31 cellular contexts compared by ENCODE assay signal in genomic region chr16:57751539-57752202, GRCh38. TPM values are rescaled to one million over a fixed set of nuclear protein-coding genes. Genes with fewer than 3 reads are reported as not detected.
"Had no signal": no experiment of that assay in that cellular context is flagged by ENCODE, and none has a peak within 500 bp of the region (broad histone marks: within the 10 kb centered on the region; RNA-seq: fewer than 3 reads in every experiment).

No MANE protein-coding gene starts in this region.

- H3K4me1 ChIP-seq: adrenal gland, gastroesophageal sphincter, right lobe of liver, uterus had no signal

- H3K9me3 Mint-ChIP-seq: activated naive CD8-positive, alpha-beta T cell treated with anti-CD3 and anti-CD28 coated beads for 36 hours; neural progenitor cell; stimulated activated naive CD8-positive, alpha-beta T cell treated with anti-CD3 and anti-CD28 coated beads, Interleukin-15, Interleukin-2, amounts not matched to agents 100 ng/mL and 50 ng/mL, for 24 hours had no signal

- H3K4me2 ChIP-seq: neural progenitor cell had no signal

- H3K27ac Mint-ChIP-seq: activated CD4-positive, alpha-beta T cell treated with anti-CD3 and anti-CD28 coated beads for 36 hours; activated CD8-positive, alpha-beta memory T cell treated with anti-CD3 and anti-CD28 coated beads, Interleukin-2, amount 10 ng/mL, durations not matched to agents 7 days and 5 days; activated naive CD8-positive, alpha-beta T cell treated with anti-CD3 and anti-CD28 coated beads for 36 hours; stimulated activated naive CD8-positive, alpha-beta T cell treated with anti-CD3 and anti-CD28 coated beads, Interleukin-15, Interleukin-2, amounts not matched to agents 100 ng/mL and 50 ng/mL, for 24 hours had no signal

- H3K9ac ChIP-seq: neural progenitor cell had no signal

- FAIRE-seq: endothelial cell of umbilical vein, keratinocyte had no signal

- H3K27ac ChIP-seq: adrenal gland, gastroesophageal sphincter, neural progenitor cell, right lobe of liver, thoracic aorta, uterus had no signal

- H3K4me3 ChIP-seq: adrenal gland, gastroesophageal sphincter, lung, neural progenitor cell, right lobe of liver, thoracic aorta, uterus had no signal

- H3K27me3 Mint-ChIP-seq: activated CD4-positive, alpha-beta T cell treated with anti-CD3 and anti-CD28 coated beads for 36 hours; activated CD8-positive, alpha-beta memory T cell treated with anti-CD3 and anti-CD28 coated beads, Interleukin-2, amount 10 ng/mL, durations not matched to agents 7 days and 5 days; activated naive CD8-positive, alpha-beta T cell treated with anti-CD3 and anti-CD28 coated beads for 36 hours; brain; stimulated activated naive CD8-positive, alpha-beta T cell treated with anti-CD3 and anti-CD28 coated beads, Interleukin-15, Interleukin-2, amounts not matched to agents 100 ng/mL and 50 ng/mL, for 24 hours had no signal

- H3K27me3 ChIP-seq: adrenal gland, gastroesophageal sphincter, neural progenitor cell, right lobe of liver, uterus had no signal

- DNase-seq: activated CD4-positive, alpha-beta T cell treated with anti-CD3 and anti-CD28 coated beads for 36 hours; activated CD4-positive, CD25-positive, alpha-beta regulatory T cell; activated CD8-positive, alpha-beta memory T cell treated with anti-CD3 and anti-CD28 coated beads, Interleukin-2, amount 10 ng/mL, durations not matched to agents 7 days and 5 days; activated CD8-positive, alpha-beta T cell treated with anti-CD3 and anti-CD28 coated beads, Interleukin-2, amount 10 ng/mL, durations not matched to agents 7 days and 5 days; activated naive CD4-positive, alpha-beta T cell; activated naive CD8-positive, alpha-beta T cell treated with anti-CD3 and anti-CD28 coated beads for 36 hours; activated T-cell treated with anti-CD3 and anti-CD28 coated beads, Interleukin-2, amount 50 U/mL, for 48 hours; adrenal gland; cortex of kidney; hippocampal formation; stimulated activated CD4-positive, alpha-beta T cell treated with anti-CD3 and anti-CD28 coated beads, Interleukin-2, amount 100 ng/mL, for 48 hours; T-helper 2 cell; trophoblast cell; uterus had no signal

- H3K36me3 Mint-ChIP-seq: activated CD8-positive, alpha-beta memory T cell treated with anti-CD3 and anti-CD28 coated beads, Interleukin-2, amount 10 ng/mL, durations not matched to agents 7 days and 5 days; neural progenitor cell had no signal

- H3K4me1 Mint-ChIP-seq: activated CD4-positive, alpha-beta T cell treated with anti-CD3 and anti-CD28 coated beads for 36 hours; activated naive CD8-positive, alpha-beta T cell treated with anti-CD3 and anti-CD28 coated beads for 36 hours; brain had no signal

- H3K36me3 ChIP-seq: neural progenitor cell, uterus had no signal

- ATAC-seq: activated CD4-positive, alpha-beta T cell treated with anti-CD3 and anti-CD28 coated beads for 36 hours; activated CD8-positive, alpha-beta memory T cell treated with anti-CD3 and anti-CD28 coated beads, Interleukin-2, amount 10 ng/mL, durations not matched to agents 7 days and 5 days; activated CD8-positive, alpha-beta T cell treated with anti-CD3 and anti-CD28 coated beads, Interleukin-2, amount 10 ng/mL, durations not matched to agents 7 days and 5 days; gastroesophageal sphincter; right lobe of liver had no signal

- H3K4me3 Mint-ChIP-seq: activated CD4-positive, alpha-beta T cell treated with anti-CD3 and anti-CD28 coated beads for 36 hours; activated CD8-positive, alpha-beta memory T cell treated with anti-CD3 and anti-CD28 coated beads, Interleukin-2, amount 10 ng/mL, durations not matched to agents 7 days and 5 days; activated CD8-positive, alpha-beta T cell treated with anti-CD3 and anti-CD28 coated beads, Interleukin-2, amount 10 ng/mL, durations not matched to agents 7 days and 5 days; activated naive CD8-positive, alpha-beta T cell treated with anti-CD3 and anti-CD28 coated beads for 36 hours; brain; neural progenitor cell; stimulated activated naive CD8-positive, alpha-beta T cell treated with anti-CD3 and anti-CD28 coated beads, Interleukin-15, Interleukin-2, amounts not matched to agents 100 ng/mL and 50 ng/mL, for 24 hours had no signal

- H3K9me3 ChIP-seq: adrenal gland, gastroesophageal sphincter, right lobe of liver, thoracic aorta, uterus had no signal

- H2AFZ ChIP-seq: neural progenitor cell had no signal

RNA-seq across cellular contexts. Expression of gene DRC7, which starts 57.1 kb away (rescaled TPM):
- total RNA-seq: activated CD8-positive, alpha-beta memory T cell treated with anti-CD3 and anti-CD28 coated beads, Interleukin-2, amount 10 ng/mL, durations not matched to agents 7 days and 5 days; activated naive CD8-positive, alpha-beta T cell treated with anti-CD3 and anti-CD28 coated beads for 36 hours; adrenal gland; aorta; cardiac septum; chondrocyte; fibroblast of lung; fibroblast of villous mesenchyme; mesenteric fat pad; skeletal muscle tissue; thoracic aorta had no signal
- polyA plus RNA-seq: esophagus, fibroblast of lung, keratinocyte had no signal
